24 cellular contexts compared by ENCODE assay signal in the genomic region with DNA sequence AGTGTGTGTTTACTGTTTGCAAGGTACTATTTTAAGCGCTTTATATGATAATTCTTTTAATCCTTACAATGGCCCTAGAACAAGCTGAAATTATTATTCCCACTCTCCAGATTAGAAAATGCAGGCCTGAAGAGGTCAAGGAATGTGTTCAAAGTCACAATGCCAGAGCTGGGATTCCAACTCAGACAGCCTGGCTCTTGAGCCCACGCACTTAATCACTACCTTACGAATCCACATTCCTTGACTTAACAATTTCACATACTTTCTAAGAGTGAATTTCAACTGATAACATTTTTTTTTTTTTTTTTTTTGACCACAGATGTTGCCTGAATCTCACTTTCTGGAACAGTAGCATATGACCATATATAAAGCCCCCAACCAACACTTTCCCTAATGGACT.
"Had no signal": no experiment of that assay in that cellular context is flagged by ENCODE, and none has a peak within 500 bp of the region (broad histone marks: within the 10 kb centered on the region; RNA-seq: fewer than 3 reads in every experiment).

No MANE protein-coding gene starts in this region.

- ATAC-seq: activated naive CD4-positive, alpha-beta T cell treated with anti-CD3 and anti-CD28 coated beads, Interleukin-2, amount 50 U/mL, for 72 hours; activated T-cell treated with anti-CD3 and anti-CD28 coated beads, Interleukin-2, amount 50 U/mL, for 4 hours; activated T-helper 17 cell treated with anti-CD3 and anti-CD28 coated beads, Interleukin-2, amount 50 U/mL, for 72 hours; gastrocnemius medialis; left cardiac atrium; left ventricle myocardium superior; right cardiac atrium; stimulated activated naive CD8-positive, alpha-beta T cell treated with anti-CD3 and anti-CD28 coated beads, Interleukin-15, Interleukin-2, amounts not matched to agents 100 U/mL and 50 U/mL, for 24 hours; WTC11 had no signal

- DNase-seq: activated CD4-positive, alpha-beta memory T cell treated with anti-CD3 and anti-CD28 coated beads, Interleukin-2, amount 10 ng/mL, durations not matched to agents 7 days and 5 days; activated CD4-positive, alpha-beta T cell treated with anti-CD3 and anti-CD28 coated beads for 1 hour; activated CD4-positive, alpha-beta T cell treated with anti-CD3 and anti-CD28 coated beads, Interleukin-2, amount 10 ng/mL, durations not matched to agents 7 days and 5 days; activated T-cell treated with anti-CD3 and anti-CD28 coated beads, Interleukin-2, amount 50 U/mL, for 4 hours; anterior cingulate cortex; esophagus squamous epithelium; gastrocnemius medialis; glutamatergic neuron; left cardiac atrium; left ventricle myocardium superior; posterior cingulate gyrus; right cardiac atrium; spleen; stimulated activated CD4-positive, alpha-beta T cell treated with anti-CD3 and anti-CD28 coated beads, Interleukin-2, amount 100 ng/mL, for 48 hours; stimulated activated naive CD8-positive, alpha-beta T cell treated with anti-CD3 and anti-CD28 coated beads, Interleukin-15, Interleukin-2, amounts not matched to agents 100 U/mL and 50 U/mL, for 24 hours; T-helper 2 cell; testis; transverse colon; uterus had no signal

- H3K27me3 ChIP-seq: esophagus squamous epithelium, gastrocnemius medialis, spleen, testis, transverse colon, uterus had no signal

- H3K36me3 ChIP-seq: esophagus squamous epithelium, gastrocnemius medialis, spleen, transverse colon, uterus had no signal

- H3K27ac ChIP-seq: epithelial cell of prostate, esophagus squamous epithelium, gastrocnemius medialis, spleen, testis, transverse colon, uterus had no signal

- FAIRE-seq: islet of Langerhans had no signal

- H3K4me1 ChIP-seq: esophagus squamous epithelium, gastrocnemius medialis, spleen, testis, transverse colon, uterus had no signal

- H3K9me3 ChIP-seq: esophagus squamous epithelium, gastrocnemius medialis, spleen, testis, transverse colon, uterus had no signal

- H3K4me3 ChIP-seq: esophagus squamous epithelium, gastrocnemius medialis, spleen, testis, transverse colon, uterus had no signal
